ENCODE assay signal across 8 cellular contexts in the genomic region with DNA sequence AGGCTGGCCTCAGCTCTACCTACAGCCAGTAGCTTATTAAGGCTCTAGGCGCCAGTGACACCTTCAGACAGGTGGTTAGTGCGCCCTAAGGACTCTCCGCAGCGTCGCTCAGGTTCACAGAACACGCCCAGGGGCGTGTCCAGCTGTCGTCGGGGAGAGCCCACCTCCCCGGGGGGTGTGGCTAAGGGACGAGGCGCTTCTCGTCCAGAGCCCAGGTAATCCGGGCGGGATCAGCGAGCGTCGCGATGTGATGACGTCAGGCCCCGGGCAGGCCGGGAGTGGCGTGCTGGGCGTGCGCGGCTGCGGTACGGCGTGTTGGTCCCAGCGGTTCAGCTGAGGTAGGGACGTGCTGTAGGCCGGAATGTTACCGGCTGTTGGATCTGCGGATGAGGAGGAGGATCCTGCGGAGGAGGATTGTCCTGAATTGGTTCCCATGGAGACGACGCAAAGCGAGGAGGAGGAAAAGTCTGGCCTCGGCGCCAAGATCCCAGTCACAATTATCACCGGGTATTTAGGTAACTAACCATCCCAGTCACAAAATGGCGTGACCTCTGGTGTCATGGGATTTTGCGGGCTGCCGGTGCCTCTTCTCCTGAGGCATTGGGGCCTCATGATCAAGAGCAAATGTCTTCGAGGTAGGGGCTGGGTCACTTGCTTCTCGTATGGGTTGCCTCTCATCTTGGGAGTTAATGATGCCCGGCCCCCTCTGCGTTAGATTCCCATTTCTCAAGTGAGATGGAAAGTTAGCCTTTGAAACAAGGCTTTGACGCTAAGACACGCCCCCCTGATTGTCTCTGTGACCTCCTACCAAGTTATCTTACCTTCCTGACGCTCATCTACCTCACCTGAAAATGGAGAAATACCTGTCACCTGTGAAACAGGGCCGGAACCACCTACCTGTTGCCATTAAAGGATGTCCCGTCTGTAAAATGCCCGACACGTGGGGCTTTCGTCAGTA. TPM values are rescaled to one million over a fixed set of nuclear protein-coding genes. Genes with fewer than 3 reads are reported as not detected.
DNase-seq lines count a peak whose midpoint lies in the region; ATAC-seq, FAIRE-seq and TF ChIP-seq lines count a peak whose summit lies in the region.
"Not testable (repeated sequence)": the region's sequence is repeated elsewhere in the genome, so short reads cannot be mapped to it uniquely, and the experiment has no call there.

A gene (plus strand): TSS at position 184 of the 958 bp plus-strand sequence. CDS start 178 bp downstream, at position 362.

- not testable (repeated sequence) for H3K9me3 ChIP-seq in OCI-LY3 (ENCODE audit: insufficient read depth, low read length); K562 (replicated peaks; ENCODE audit: control insufficient read depth, insufficient read depth, low read depth, low read length); mononuclear cell (ENCODE audit: low read depth, low read length); spleen; thoracic aorta

- TF ChIP-seq RAD21 in K562 (CRISPR knock-in tag; conservative IDR thresholded peaks at IDR 0.05 in 1 of 2, IDR thresholded peaks at IDR 0.05 in 1 of 2), result not testable (repeated sequence)

- not testable (repeated sequence) for H3K9me1 ChIP-seq in K562 (ENCODE audit: control insufficient read depth, insufficient read depth, low read length)

- H3K9me3 Mint-ChIP-seq in activated CD4-positive, alpha-beta memory T cell treated with anti-CD3 and anti-CD28 coated beads, Interleukin-2, amount 10 ng/mL, durations not matched to agents 7 days and 5 days, result not testable (repeated sequence)

- H3K4me2 ChIP-seq in OCI-LY3 (ENCODE audit: low read length), result peak within 1 kb of the TSS; percentile 59
- H3K4me2 ChIP-seq in K562 (ENCODE audit: insufficient read depth, low read length), result peak within 1 kb of the TSS; percentile 78

- DNase-seq in GM06990 (ENCODE audit: extremely low read depth, insufficient read length); thoracic aorta (ENCODE audit: low spot score): not testable (repeated sequence)
- peak; percentile 84 for DNase-seq in activated CD4-positive, alpha-beta memory T cell treated with anti-CD3 and anti-CD28 coated beads, Interleukin-2, amount 10 ng/mL, durations not matched to agents 7 days and 5 days
- DNase-seq in K562 (ENCODE audit: extremely low read depth in 1 of 4, low spot score in 3 of 4) (peak in 1 of 4 experiments; percentile 22), foreskin melanocyte (peak; percentile 0), spleen (peak; percentile 92)

- H3K4me3 ChIP-seq in GM06990 (replicated peaks; ENCODE audit: low read depth, low read length) (peak within 1 kb of the TSS; percentile 62), OCI-LY3 (ENCODE audit: low read length) (peak within 1 kb of the TSS; percentile 77), K562 (peak within 1 kb of the TSS; percentile 56), mononuclear cell (ENCODE audit: low read length) (peak within 1 kb of the TSS; percentile 46), spleen (peak within 1 kb of the TSS; percentile 33 to 69 (median 45)), thoracic aorta (peak within 1 kb of the TSS; percentile 74)

- H3K4me3 Mint-ChIP-seq in activated CD4-positive, alpha-beta memory T cell treated with anti-CD3 and anti-CD28 coated beads, Interleukin-2, amount 10 ng/mL, durations not matched to agents 7 days and 5 days, result peak within 1 kb of the TSS; percentile 78

- TF ChIP-seq EP300 in K562 (IDR thresholded peaks at IDR 0.05; ENCODE audit: low read length), result not testable (repeated sequence)

- H2AFZ ChIP-seq in OCI-LY3 (ENCODE audit: low read depth, low read length); K562 (ENCODE audit: low read depth, low read length): not testable (repeated sequence)

- H3K79me2 ChIP-seq in OCI-LY3 (ENCODE audit: low read length); K562 (ENCODE audit: control insufficient read depth, insufficient read depth, low read length): not testable (repeated sequence)

- ATAC-seq in K562; thoracic aorta (ENCODE audit: insufficient number of reproducible peaks, low FRiP score, low read depth): not testable (repeated sequence)

- 0% methylated on average over 15 of the region's 56 CpGs for WGBS in K562 (ENCODE audit: insufficient coverage, low coverage, missing lambda C conversion rate)
- 0 to 6% (median 1%) methylated on average over 12 to 41 of the region's 56 CpGs for WGBS in spleen, 5 donors

- CTCF ChIA-PET in activated CD4-positive, alpha-beta memory T cell treated with anti-CD3 and anti-CD28 coated beads, Interleukin-2, amount 10 ng/mL, durations not matched to agents 7 days and 5 days (lab: Charles Lee); K562 (lab: Yijun Ruan, JAX; ENCODE audit: low intra/inter-chr PET ratio): not testable (repeated sequence)

- not testable (repeated sequence) for H3K27me3 ChIP-seq in GM06990 (replicated peaks; ENCODE audit: control insufficient read depth, insufficient read depth, low read length); OCI-LY3 (ENCODE audit: low read depth, low read length); K562 (ENCODE audit: control insufficient read depth in 2 of 2, insufficient read depth in 2 of 2, low read length in 2 of 2); mononuclear cell (ENCODE audit: insufficient read depth, low read length); spleen (replicated peaks in 1 of 7); thoracic aorta (replicated peaks; ENCODE audit: insufficient read depth)

- intact Hi-C loops in K562 (cut with micrococcal nuclease); spleen (cut with DNase I; ENCODE audit: low total_unique reads): not testable (repeated sequence)

- FAIRE-seq in K562 (lab: Jason Lieb, UNC), result not testable (repeated sequence)

- TF ChIP-seq POLR2A in K562 (conservative IDR thresholded peaks at IDR 0.05); spleen (IDR thresholded peaks at IDR 0.05): not testable (repeated sequence)

- H3K27ac Mint-ChIP-seq in activated CD4-positive, alpha-beta memory T cell treated with anti-CD3 and anti-CD28 coated beads, Interleukin-2, amount 10 ng/mL, durations not matched to agents 7 days and 5 days, result peak within 1 kb of the TSS; percentile 81

- not testable (repeated sequence) for H3K4me1 ChIP-seq in OCI-LY3 (ENCODE audit: low read length); K562 (replicated peaks in 1 of 2; ENCODE audit: control insufficient read depth in 2 of 2, insufficient read depth in 2 of 2, low read length in 2 of 2); mononuclear cell (ENCODE audit: insufficient read depth, low read length); thoracic aorta (ENCODE audit: control insufficient read depth in 1 of 2, low read depth in 2 of 2)
- peaks cover 0 to 15% (median 0%) of the 10 kb centered on the region in 6 donors for H3K4me1 ChIP-seq in spleen

- POLR2A ChIA-PET in activated CD4-positive, alpha-beta memory T cell treated with anti-CD3 and anti-CD28 coated beads, Interleukin-2, amount 10 ng/mL, durations not matched to agents 7 days and 5 days (lab: Charles Lee); K562 (lab: Yijun Ruan, JAX): not testable (repeated sequence)

- H3K9ac ChIP-seq in OCI-LY3 (ENCODE audit: low read length), result peak within 1 kb of the TSS; percentile 61
- H3K9ac ChIP-seq in K562 (ENCODE audit: insufficient read depth in 1 of 2, low read depth in 2 of 2, low read length in 2 of 2), result peak within 1 kb of the TSS; percentile 68 to 84; a peak in 3 of 4 replicates

- in situ Hi-C loops in K562 (cut with MboI), result not testable (repeated sequence)

- not testable (repeated sequence) for H3K27me3 Mint-ChIP-seq in activated CD4-positive, alpha-beta memory T cell treated with anti-CD3 and anti-CD28 coated beads, Interleukin-2, amount 10 ng/mL, durations not matched to agents 7 days and 5 days

- not testable (repeated sequence) for H3K4me1 Mint-ChIP-seq in activated CD4-positive, alpha-beta memory T cell treated with anti-CD3 and anti-CD28 coated beads, Interleukin-2, amount 10 ng/mL, durations not matched to agents 7 days and 5 days

- not testable (repeated sequence) for H3K36me3 Mint-ChIP-seq in activated CD4-positive, alpha-beta memory T cell treated with anti-CD3 and anti-CD28 coated beads, Interleukin-2, amount 10 ng/mL, durations not matched to agents 7 days and 5 days (ENCODE audit: low read depth)

- TF ChIP-seq CTCF in GM06990 (IDR thresholded peaks at IDR 0.05; ENCODE audit: insufficient read depth, low read length, poor library complexity, severe bottlenecking); OCI-LY3 (IDR thresholded peaks at IDR 0.05; ENCODE audit: low read depth, low read length); K562 (IDR thresholded peaks at IDR 0.05 in 2 of 3, conservative IDR thresholded peaks at IDR 0.05 in 1 of 3; ENCODE audit: insufficient read depth in 2 of 3, low read depth in 1 of 3, low read length in 3 of 3); spleen (IDR thresholded peaks at IDR 0.05 in 8 of 11, conservative IDR thresholded peaks at IDR 0.05 in 3 of 11); thoracic aorta (IDR thresholded peaks at IDR 0.05): not testable (repeated sequence)

- not testable (repeated sequence) for H4K20me1 ChIP-seq in OCI-LY3 (ENCODE audit: insufficient read depth, low read length); K562 (replicated peaks; ENCODE audit: control insufficient read depth, insufficient read depth, low read length)

- TSS peak; percentile 69 for BruUV-seq in K562 (replicated peaks; lab: Mats Ljungman, UMichigan)

- not testable (repeated sequence) for H3K36me3 ChIP-seq in GM06990 (ENCODE audit: control insufficient read depth, insufficient read depth, low read length); OCI-LY3 (replicated peaks; ENCODE audit: low read depth, low read length); K562 (ENCODE audit: control insufficient read depth, insufficient read depth, low read length); thoracic aorta
- peaks cover 0 to 10% (median 2%) of the 10 kb centered on the region in 6 donors for H3K36me3 ChIP-seq in spleen

- H3K27ac ChIP-seq in OCI-LY3 (ENCODE audit: low read length), result not testable (repeated sequence)
- H3K27ac ChIP-seq in K562 (ENCODE audit: extremely low read depth, low read depth, low read length) (peak within 1 kb of the TSS; percentile 61), spleen (peak within 1 kb of the TSS in 6 of 8 donors; percentile 74 to 84 (median 82)), thoracic aorta (peak within 1 kb of the TSS; percentile 69 to 78)

RNA-seq across cellular contexts. Expression of the gene that starts here (rescaled TPM):
- 10 to 100 TPM; 30.6 to 32.7 TPM for total RNA-seq in activated CD4-positive, alpha-beta memory T cell treated with anti-CD3 and anti-CD28 coated beads, Interleukin-2, amount 10 ng/mL, durations not matched to agents 7 days and 5 days
- 48.7 and 154 TPM in 2 replicates for total RNA-seq in K562 (2011; cell fraction: chromatin; rRNA removed; ENCODE audit: low replicate concordance)
- 26.8 and 29.7 TPM in 2 replicates for total RNA-seq in K562 (2011; cell fraction: nucleolus; rRNA removed)
- 81.7 and 129 TPM in 2 replicates for total RNA-seq in K562 (2011; cell fraction: nucleoplasm; rRNA removed)
- total RNA-seq in K562 (2014; rRNA removed) (37.4 and 46.4 TPM in 2 replicates), K562 (2014; rRNA removed; fragmentation: Illumina TruSeq; extraction: Trizol) (62.5 and 64.2 TPM in 2 replicates), K562 (2015; rRNA removed; fragmentation: Illumina TruSeq; extraction: Trizol) (56.6 and 58.0 TPM in 2 replicates), K562 (2021) (40.7 and 42.5 TPM in 2 replicates), mononuclear cell (26.0 TPM), spleen (10 to 100 TPM; 27.9 to 47.4 (median 34.5) TPM), thoracic aorta (10 to 100 TPM; 15.4 to 34.1 TPM)
- polyA plus RNA-seq in K562 (2011; rRNA removed) (30.3 and 44.4 TPM in 2 replicates), K562 (2014; fragmentation: Illumina TruSeq; extraction: Trizol) (33.8 and 38.9 TPM in 2 replicates), K562 (2014; fragmentation: Nextera tagmentation; extraction: Ambion mirVana) (100 to 1,000 TPM; 106 to 108 TPM), K562 (2014; rRNA removed) (45.0 and 50.1 TPM in 2 replicates), spleen (10 to 100 TPM; 18.6 to 31.9 (median 29.6) TPM)
- polyA plus RNA-seq in K562 (2011; cell fraction: cytosol; rRNA removed), result 4.6 and 11.4 TPM in 2 replicates
- polyA plus RNA-seq in K562 (2011; cell fraction: nucleus; rRNA removed), result 58.3 and 65.7 TPM in 2 replicates
- polyA plus RNA-seq in K562 (2012), result 21.5 and 38.5 TPM in 2 replicates
- polyA minus RNA-seq in K562 (2011; rRNA and poly(A)+ RNA removed), result 50.6 and 60.0 TPM in 2 replicates
- polyA minus RNA-seq in K562 (2011; cell fraction: cytosol; rRNA and poly(A)+ RNA removed), result 7.8 and 11.2 TPM in 2 replicates
- 74.2 and 90.4 TPM in 2 replicates for polyA minus RNA-seq in K562 (2011; cell fraction: nucleus; rRNA and poly(A)+ RNA removed)
